In genomic region chr9:92535940-92536850, GRCh38 we compare ENCODE assay signal across 8 cellular contexts. TPM values are rescaled to one million over a fixed set of nuclear protein-coding genes. Genes with fewer than 3 reads are reported as not detected.
DNase-seq lines count a peak whose midpoint lies in the region; ATAC-seq and TF ChIP-seq lines count a peak whose summit lies in the region.

TSS of gene ECM2 (minus strand) at chr9:92535990. CDS start at chr9:92522866, 13,124 bp downstream.

- H3K27ac ChIP-seq in SK-N-SH (ENCODE audit: low read depth in 2 of 2, low read length in 1 of 2) (peak within 1 kb of the TSS; percentile 43 to 58; a peak in 2 of 4 replicates), ovary (peak within 1 kb of the TSS in 1 of 2 donors; percentile 66), substantia nigra (ENCODE audit: low read depth, low read length, poor library complexity, severe bottlenecking) (no peak within 1 kb of the TSS)

- H3K4me3 ChIP-seq in SK-N-SH (ENCODE audit: low read depth in 2 of 2, low read length in 1 of 2) (peak within 1 kb of the TSS in 1 of 2 experiments; percentile 6; a peak in 2 of 4 replicates), ovary (peak within 1 kb of the TSS; percentile 35)

- H3K9ac ChIP-seq in SK-N-SH, result peak within 1 kb of the TSS; percentile 24; the same call in 1 of the 2 replicates

- H3K79me2 ChIP-seq in SK-N-SH (ENCODE audit: insufficient read depth), result no peaks in the 10 kb centered on the region

- H3K36me3 ChIP-seq in SK-N-SH (replicated peaks in 1 of 2; ENCODE audit: control insufficient read depth in 1 of 2, insufficient read depth in 2 of 2, low read length in 1 of 2), result no peaks in the 10 kb centered on the region
- no peaks in the 10 kb centered on the region for H3K36me3 ChIP-seq in ovary

- H4K20me1 ChIP-seq in SK-N-SH (ENCODE audit: insufficient read depth), result no peaks in the 10 kb centered on the region

- TF ChIP-seq CTCF in AG09319 (IDR thresholded peaks at IDR 0.05; ENCODE audit: low read depth, low read length), result no peak
- no peak for TF ChIP-seq CTCF in SK-N-SH (IDR thresholded peaks at IDR 0.05)
- TF ChIP-seq CTCF in ovary (IDR thresholded peaks at IDR 0.05), result no peak

- no peak for ATAC-seq in GM18511 (IDR thresholded peaks at IDR 0.05; ENCODE audit: unreplicated experiment)
- no peak for ATAC-seq in HG02759 (IDR thresholded peaks at IDR 0.05; ENCODE audit: unreplicated experiment)

- TF ChIP-seq EP300 in SK-N-SH (IDR thresholded peaks at IDR 0.05; ENCODE audit: borderline replicate concordance in 1 of 2, low read depth in 1 of 2, low read length in 1 of 2), result no peak
- no peak for TF ChIP-seq EP300 in ovary (IDR thresholded peaks at IDR 0.05)

- no peaks in the 10 kb centered on the region for H3K9me2 ChIP-seq in SK-N-SH

- TF ChIP-seq POLR2A in ovary (IDR thresholded peaks at IDR 0.05), result no peak

- peak within 1 kb of the TSS; percentile 51 for H3K4me2 ChIP-seq in SK-N-SH

- H3F3A ChIP-seq in SK-N-SH (replicated peaks; ENCODE audit: insufficient read depth), result no peaks in the 10 kb centered on the region

- H2AFZ ChIP-seq in SK-N-SH (ENCODE audit: low read depth), result peak within 1 kb of the TSS; percentile 47

- intact Hi-C loops in ovary (cut with DNase I), result loop anchor here in 2 of 4 donors (5.0 to 10.0 kb wide), 2 partner anchors 59 to 81 kb away; no protein-coding TSS in a partner anchor

- POLR2A ChIA-PET in SK-N-SH (lab: Yijun Ruan, JAX), result interaction anchor here (0.6 kb wide), 1 partner anchor 92 kb away, joined by 4 read pairs; no protein-coding TSS in a partner anchor

- peaks cover 0 to 4% of the 10 kb centered on the region in 2 experiments; a peak in 3 of 4 replicates for H3K4me1 ChIP-seq in SK-N-SH (ENCODE audit: control insufficient read depth in 1 of 2, insufficient read depth in 2 of 2, low read depth in 1 of 2, low read length in 1 of 2)
- H3K4me1 ChIP-seq in ovary (ENCODE audit: insufficient read depth), result peaks cover 4% of the 10 kb centered on the region

- no peak for TF ChIP-seq RAD21 in SK-N-SH (IDR thresholded peaks at IDR 0.05; ENCODE audit: low read length)

- H3K9me3 ChIP-seq in SK-N-SH (no peaks in the 10 kb centered on the region), ovary (no peaks in the 10 kb centered on the region)

- WGBS in SK-N-SH (ENCODE audit: low lambda C conversion rate), result 73% methylated on average over 7 of the region's 7 CpGs
- whole genome bisulfite sequencing in ovary, 3 donors, result 7 to 13% (median 7%) methylated on average over 7 of the region's 7 CpGs

- peak; percentile 77 for DNase-seq in AG09319 (ENCODE audit: extremely low read depth, low read depth)
- DNase-seq in SK-N-SH, result no peak
- DNase-seq in fibroblast of the conjunctiva (ENCODE audit: low read depth), result peak; percentile 68
- DNase-seq in ovary, result no peak
- no peak for DNase-seq in substantia nigra (lab: John Stamatoyannopoulos, UW)
- no peak for DNase-seq in islet precursor cell

- CTCF ChIA-PET in SK-N-SH (lab: Yijun Ruan, JAX), result no interaction called here

- H3K27me3 ChIP-seq in SK-N-SH (ENCODE audit: insufficient read depth) (no peaks in the 10 kb centered on the region), ovary (no peaks in the 10 kb centered on the region)

TF ChIP-seq in SK-N-SH, 30 proteins besides CTCF, POLR2A, EP300 and RAD21:
- no peak for TF ChIP-seq USF1 (IDR thresholded peaks at IDR 0.05; ENCODE audit: borderline replicate concordance, low read depth)

RNA-seq across cellular contexts. Expression of gene ECM2, which starts in this region (rescaled TPM):
- polyA plus RNA-seq in SK-N-SH (2012; rRNA removed) (0.16 and 0.20 TPM in 2 replicates), ovary (10 to 100 TPM; 88.8 to 91.4 TPM)
- polyA plus RNA-seq in SK-N-SH (2012; cell fraction: cytosol; rRNA removed), result 0.25 and 0.33 TPM in 2 replicates
- polyA plus RNA-seq in SK-N-SH (2012; cell fraction: nucleus; rRNA removed), result 0.20 and 0.50 TPM in 2 replicates
- total RNA-seq in ovary, result 10 to 100 TPM; 35.0 to 80.2 (median 63.1) TPM

Comparison
In these comparisons a context has a peak if more than half of its experiments do, and no peak if none do; other contexts are left out.
1. RNA of gene ECM2 (polyA plus RNA-seq): 88.8 to 91.4 TPM in ovary; 0.16 to 0.50 TPM in SK-N-SH; every median in the first group is over 10 times any median in the second.
2. DNase-seq: peak in AG09319 (single experiment) and fibroblast of the conjunctiva (single experiment); none in SK-N-SH (single experiment), ovary (0 of 5), substantia nigra (0 of 49) and islet precursor cell (single experiment).